1 cellular context compared by ENCODE assay signal in genomic region chr21:43692949-43693348, GRCh38.
TF ChIP-seq lines count a peak whose summit lies in the region.

No MANE protein-coding gene starts in this region.

TF ChIP-seq in HepG2, 621 proteins besides CTCF, POLR2A, EP300 and RAD21:
- TF ChIP-seq SP4 (CRISPR knock-in tag; IDR thresholded peaks at IDR 0.05) = no peak
- TF ChIP-seq ZHX2 (IDR thresholded peaks at IDR 0.05; ENCODE audit: low read depth) = no peak
- TF ChIP-seq ZHX2 (CRISPR knock-in tag; IDR thresholded peaks at IDR 0.05; ENCODE audit: borderline replicate concordance) = no peak
- no peak for TF ChIP-seq ZNF235 (CRISPR knock-in tag; IDR thresholded peaks at IDR 0.05; ENCODE audit: borderline replicate concordance)
- no peak for TF ChIP-seq ZNF607 (CRISPR knock-in tag; IDR thresholded peaks at IDR 0.05; ENCODE audit: borderline replicate concordance)
- TF ChIP-seq ZNF513 (CRISPR knock-in tag; conservative IDR thresholded peaks at IDR 0.05) = no peak
- TF ChIP-seq AGO2 (optimal IDR thresholded peaks at IDR 0.05; ENCODE audit: low read depth, low read length) = peak; percentile 43
- no peak for TF ChIP-seq NFRKB (IDR thresholded peaks at IDR 0.05)
- TF ChIP-seq CBFB (CRISPR knock-in tag; IDR thresholded peaks at IDR 0.05) = no peak
